Comparison of ENCODE assay signal across 8 cellular contexts in the genomic region with DNA sequence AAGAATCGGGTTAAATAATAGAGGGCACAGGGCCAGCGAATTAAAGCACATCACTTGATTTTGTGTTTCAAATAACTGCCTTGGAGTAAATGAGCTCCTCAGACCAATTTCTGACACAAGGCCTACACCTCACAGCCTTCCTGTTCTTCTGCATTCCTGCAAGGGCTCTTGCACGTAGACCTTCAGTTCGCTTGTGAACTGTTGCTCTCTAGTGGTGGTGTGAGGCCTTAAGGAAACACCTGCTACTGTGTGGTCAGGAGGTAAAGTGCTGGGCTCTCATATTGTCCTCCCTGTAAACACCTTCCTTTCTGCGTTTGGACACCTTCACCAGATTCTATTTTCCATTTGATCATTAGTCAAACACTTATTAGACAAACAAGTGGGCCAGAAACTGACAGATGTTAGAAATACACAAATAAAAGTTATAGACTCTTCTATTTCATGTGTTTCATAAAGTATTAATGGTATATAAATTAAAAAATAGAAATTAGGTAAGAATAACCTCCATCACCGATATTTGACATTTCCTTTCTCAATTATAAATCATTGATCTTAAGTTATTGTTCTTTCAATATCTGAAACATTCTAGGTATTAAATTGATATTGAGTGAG. TPM values are rescaled to one million over a fixed set of nuclear protein-coding genes. Genes with fewer than 3 reads are reported as not detected.
DNase-seq lines count a peak whose midpoint lies in the region; ATAC-seq, FAIRE-seq and TF ChIP-seq lines count a peak whose summit lies in the region.

No MANE protein-coding gene starts in this region.

- no peaks in the 10 kb centered on the region for H3K36me3 ChIP-seq in small intestine (ENCODE audit: control insufficient read depth in 2 of 2, insufficient read depth in 2 of 2, low read length in 2 of 2)

- H3K4me3 ChIP-seq in fibroblast of villous mesenchyme (ENCODE audit: low read depth, low read length) (no peak overlapping the region), small intestine (ENCODE audit: low read depth in 1 of 2, low read length in 2 of 2) (no peak overlapping the region), dorsolateral prefrontal cortex (no peak overlapping the region)

- DNase-seq in AG08395 (ENCODE audit: low spot score) = peak; percentile 47
- peak; percentile 0 for DNase-seq in NCI-H82 treated with DMSO at 0.1 percent for 48 hours (lab: John Stamatoyannopoulos, UW; ENCODE audit: unreplicated experiment)
- peak; percentile 60 for DNase-seq in activated CD8-positive, alpha-beta memory T cell treated with anti-CD3 and anti-CD28 coated beads, Interleukin-2, amount 50 U/mL, for 4 hours
- peak; percentile 81 for DNase-seq in fibroblast of villous mesenchyme (ENCODE audit: low read depth)
- peak; percentile 82 for DNase-seq in small intestine
- no peak for DNase-seq in dorsolateral prefrontal cortex

- no peak for FAIRE-seq in small intestine (lab: Jason Lieb, UNC)

- TF ChIP-seq CTCF in fibroblast of villous mesenchyme (IDR thresholded peaks at IDR 0.05; ENCODE audit: insufficient read depth, low read depth, low read length) = peak; percentile 78
- TF ChIP-seq CTCF in dorsolateral prefrontal cortex (IDR thresholded peaks at IDR 0.05 in 54 of 56, conservative IDR thresholded peaks at IDR 0.05 in 2 of 56; ENCODE audit: low read depth in 1 of 56, partially characterized antibody in 56 of 56) = peak in 28 of 56 donors; percentile 13 to 55 (median 26)

- no peaks in the 10 kb centered on the region for H3K9me3 ChIP-seq in small intestine (ENCODE audit: control insufficient read depth, low read depth)

- H3K27me3 ChIP-seq in small intestine (ENCODE audit: control insufficient read depth in 2 of 2, insufficient read depth in 2 of 2, low read length in 2 of 2) = no peaks in the 10 kb centered on the region
- H3K27me3 ChIP-seq in dorsolateral prefrontal cortex = no peaks in the 10 kb centered on the region

- WGBS in small intestine, 3 donors = 38 to 47% (median 39%) methylated on average over 6 of the region's 6 CpGs

- ATAC-seq in GM18867 (IDR thresholded peaks at IDR 0.05; ENCODE audit: unreplicated experiment) (peak; percentile 96), HG03060 (IDR thresholded peaks at IDR 0.05; ENCODE audit: low read depth, unreplicated experiment) (peak; percentile 67)

- intact Hi-C loops in dorsolateral prefrontal cortex (cut with DNase I) = no loop called here

- H3K4me1 ChIP-seq in small intestine (ENCODE audit: control insufficient read depth in 2 of 2, insufficient read depth in 1 of 2, low read depth in 1 of 2, low read length in 1 of 2) = no peaks in the 10 kb centered on the region

- H3K27ac ChIP-seq in small intestine (ENCODE audit: low read depth in 1 of 2, low read length in 1 of 2) = no peak overlapping the region
- H3K27ac ChIP-seq in dorsolateral prefrontal cortex = no peak overlapping the region

RNA-seq across cellular contexts. Expression of a gene that starts 29.2 kb away (rescaled TPM):
- 0.32 and 0.43 TPM in 2 replicates for total RNA-seq in fibroblast of villous mesenchyme
- under 1 TPM in 1 of 3 donors, not detected in 2; 0.24 TPM for polyA plus RNA-seq in small intestine
- total RNA-seq in dorsolateral prefrontal cortex = 1 to 10 TPM in 4 of 120 experiments, under 1 TPM in 13, not detected in 103; 0.36 to 1.8 (median 0.78) TPM

RNA-seq across cellular contexts. Expression of a gene that starts 37.4 kb away (rescaled TPM):
- total RNA-seq in fibroblast of villous mesenchyme (not detected in 2 replicates), dorsolateral prefrontal cortex (1 to 10 TPM in 45 of 120 experiments, under 1 TPM in 44, not detected in 31; 0.29 to 7.2 (median 1.0) TPM)
- 1 to 10 TPM; 1.8 to 6.2 (median 4.1) TPM for polyA plus RNA-seq in small intestine

Comparison
In these comparisons a context has a peak if more than half of its experiments do, and no peak if none do; other contexts are left out.
1. DNase-seq: peak in AG08395 (single experiment), NCI-H82 treated with DMSO at 0.1 percent for 48 hours (single experiment), activated CD8-positive, alpha-beta memory T cell treated with anti-CD3 and anti-CD28 coated beads, Interleukin-2, amount 50 U/mL, for 4 hours (single experiment), fibroblast of villous mesenchyme (single experiment) and small intestine (single experiment); none in dorsolateral prefrontal cortex (0 of 10).